Comparison of ENCODE assay signal across 1 cellular context in the genomic region with DNA sequence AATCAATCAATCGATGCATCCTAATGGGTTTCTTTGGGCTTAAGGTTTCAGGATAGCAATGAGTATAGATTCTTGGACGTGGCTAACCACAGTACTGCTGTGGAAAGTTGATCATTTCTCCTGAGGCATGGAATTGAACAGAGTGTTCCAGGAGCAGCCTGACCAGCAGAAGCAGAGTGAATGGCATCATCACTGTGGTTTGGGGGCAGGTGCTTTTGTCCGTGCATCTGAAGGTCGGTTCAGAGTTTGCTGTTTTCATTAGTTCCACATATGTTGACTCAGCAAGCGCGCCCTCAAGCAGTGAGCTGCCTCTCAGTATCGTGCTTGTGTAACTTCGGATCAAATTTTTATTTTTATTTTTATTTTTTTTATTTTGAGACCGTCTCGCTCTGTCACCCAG.
TF ChIP-seq lines count a peak whose summit lies in the region.

No MANE protein-coding gene starts in this region.

TF ChIP-seq in HepG2, 621 proteins besides CTCF, POLR2A, EP300 and RAD21:
- peak; percentile 10 to 42; a peak in 2 of 4 replicates for TF ChIP-seq MAFK (conservative IDR thresholded peaks at IDR 0.05 in 1 of 2, IDR thresholded peaks at IDR 0.05 in 1 of 2; ENCODE audit: low read length in 2 of 2)
- TF ChIP-seq, protein P1, sequence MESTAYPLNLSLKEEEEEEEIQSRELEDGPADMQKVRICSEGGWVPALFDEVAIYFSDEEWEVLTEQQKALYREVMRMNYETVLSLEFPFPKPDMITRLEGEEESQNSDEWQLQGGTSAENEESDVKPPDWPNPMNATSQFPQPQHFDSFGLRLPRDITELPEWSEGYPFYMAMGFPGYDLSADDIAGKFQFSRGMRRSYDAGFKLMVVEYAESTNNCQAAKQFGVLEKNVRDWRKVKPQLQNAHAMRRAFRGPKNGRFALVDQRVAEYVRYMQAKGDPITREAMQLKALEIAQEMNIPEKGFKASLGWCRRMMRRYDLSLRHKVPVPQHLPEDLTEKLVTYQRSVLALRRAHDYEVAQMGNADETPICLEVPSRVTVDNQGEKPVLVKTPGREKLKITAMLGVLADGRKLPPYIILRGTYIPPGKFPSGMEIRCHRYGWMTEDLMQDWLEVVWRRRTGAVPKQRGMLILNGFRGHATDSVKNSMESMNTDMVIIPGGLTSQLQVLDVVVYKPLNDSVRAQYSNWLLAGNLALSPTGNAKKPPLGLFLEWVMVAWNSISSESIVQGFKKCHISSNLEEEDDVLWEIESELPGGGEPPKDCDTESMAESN (CRISPR knock-in tag; conservative IDR thresholded peaks at IDR 0.05), result no peak
TF ChIP-seq in HepG2: peak in this region for 1.
